Comparison of ENCODE assay signal across 33 cellular contexts in the genomic region with DNA sequence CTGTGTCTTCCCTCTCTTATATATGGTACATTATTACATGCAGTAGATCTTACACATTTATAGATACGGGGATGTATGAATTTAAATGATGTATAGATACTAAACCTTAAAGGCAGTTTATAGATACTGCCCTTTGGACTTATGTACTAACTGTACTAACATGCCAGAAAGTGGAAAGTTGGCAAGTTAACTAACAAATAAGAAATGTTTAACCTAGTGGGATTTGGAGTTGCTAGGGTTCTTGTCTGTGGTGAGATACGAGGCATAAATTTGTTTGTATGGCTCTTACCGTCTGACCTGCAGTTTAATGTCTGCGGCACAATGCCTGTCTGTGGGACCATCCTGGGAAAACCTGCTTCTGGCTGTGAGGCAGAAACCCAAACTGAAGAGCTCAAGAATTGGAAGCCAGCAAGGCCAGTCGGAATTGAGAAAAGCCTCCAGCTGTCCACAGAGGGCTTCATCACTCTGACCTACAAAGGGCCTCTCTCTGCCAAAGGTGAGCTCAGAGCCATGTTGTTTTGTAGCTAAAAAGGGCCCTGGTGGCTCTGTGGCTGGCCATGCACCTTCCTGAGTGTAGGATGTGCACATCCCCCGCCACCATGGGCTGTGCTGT.
"Had no signal": no experiment of that assay in that cellular context is flagged by ENCODE, and none has a peak within 500 bp of the region (broad histone marks: within the 10 kb centered on the region; RNA-seq: fewer than 3 reads in every experiment).

No MANE protein-coding gene starts in this region.

- H3K27me3 ChIP-seq: adrenal gland, brain microvascular endothelial cell, heart left ventricle, uterus had no signal

- H3K9me3 ChIP-seq: adrenal gland, heart left ventricle, thoracic aorta, uterus had no signal

- H3K4me3 ChIP-seq: adrenal gland, heart left ventricle, skin epidermis, thoracic aorta, uterus had no signal

- H3K27ac Mint-ChIP-seq: activated CD8-positive, alpha-beta memory T cell treated with anti-CD3 and anti-CD28 coated beads, Interleukin-2, amount 10 ng/mL, durations not matched to agents 7 days and 5 days; activated CD8-positive, alpha-beta T cell treated with anti-CD3 and anti-CD28 coated beads, Interleukin-2, amount 10 ng/mL, durations not matched to agents 7 days and 5 days; activated naive CD4-positive, alpha-beta T cell treated with anti-CD3 and anti-CD28 coated beads for 36 hours; activated naive CD8-positive, alpha-beta T cell treated with anti-CD3 and anti-CD28 coated beads for 36 hours; activated T-cell treated with anti-CD3 and anti-CD28 coated beads, Interleukin-2, amount 50 U/mL, for 72 hours; dendritic cell treated with granulocyte-macrophage colony-stimulating factor and Interleukin-4, amounts not matched to agents 40 ng/mL and 50 ng/mL, for 4 days; endodermal cell; naive thymus-derived CD4-positive, alpha-beta T cell; stimulated activated naive CD8-positive, alpha-beta T cell treated with anti-CD3 and anti-CD28 coated beads, Interleukin-15, Interleukin-2, amounts not matched to agents 100 ng/mL and 50 ng/mL, for 24 hours; type B pancreatic cell had no signal

- H3K4me1 ChIP-seq: adrenal gland, heart left ventricle, parathyroid adenoma, uterus had no signal

- H3K9me3 Mint-ChIP-seq: activated naive CD4-positive, alpha-beta T cell treated with anti-CD3 and anti-CD28 coated beads for 36 hours; activated naive CD8-positive, alpha-beta T cell treated with anti-CD3 and anti-CD28 coated beads for 36 hours; activated T-cell treated with anti-CD3 and anti-CD28 coated beads, Interleukin-2, amount 50 U/mL, for 72 hours; dendritic cell treated with granulocyte-macrophage colony-stimulating factor and Interleukin-4, amounts not matched to agents 40 ng/mL and 50 ng/mL, for 4 days; endodermal cell; naive thymus-derived CD4-positive, alpha-beta T cell; neural crest cell; stimulated activated effector memory CD8-positive, alpha-beta T cell treated with anti-CD3 and anti-CD28 coated beads, Interleukin-12 subunit alpha, Interleukin-12 subunit beta, amount 100 ng/mL, for 72 hours; stimulated activated naive CD8-positive, alpha-beta T cell treated with anti-CD3 and anti-CD28 coated beads, Interleukin-15, Interleukin-2, amounts not matched to agents 100 ng/mL and 50 ng/mL, for 24 hours; type B pancreatic cell had no signal

- H2AFZ ChIP-seq: parathyroid adenoma had no signal

- H3K4me3 Mint-ChIP-seq: activated CD8-positive, alpha-beta memory T cell treated with anti-CD3 and anti-CD28 coated beads, Interleukin-2, amount 10 ng/mL, durations not matched to agents 7 days and 5 days; activated CD8-positive, alpha-beta T cell treated with anti-CD3 and anti-CD28 coated beads, Interleukin-2, amount 10 ng/mL, durations not matched to agents 7 days and 5 days; activated naive CD4-positive, alpha-beta T cell treated with anti-CD3 and anti-CD28 coated beads for 36 hours; activated naive CD8-positive, alpha-beta T cell treated with anti-CD3 and anti-CD28 coated beads for 36 hours; activated T-cell treated with anti-CD3 and anti-CD28 coated beads, Interleukin-2, amount 50 U/mL, for 72 hours; dendritic cell treated with granulocyte-macrophage colony-stimulating factor and Interleukin-4, amounts not matched to agents 40 ng/mL and 50 ng/mL, for 4 days; endodermal cell; naive thymus-derived CD4-positive, alpha-beta T cell; neural crest cell; stimulated activated effector memory CD8-positive, alpha-beta T cell treated with anti-CD3 and anti-CD28 coated beads, Interleukin-12 subunit alpha, Interleukin-12 subunit beta, amount 100 ng/mL, for 72 hours; stimulated activated naive CD8-positive, alpha-beta T cell treated with anti-CD3 and anti-CD28 coated beads, Interleukin-15, Interleukin-2, amounts not matched to agents 100 ng/mL and 50 ng/mL, for 24 hours; T-helper 17 cell; type B pancreatic cell had no signal

- H3K4me1 Mint-ChIP-seq: endodermal cell, neural crest cell had no signal

- H3K36me3 ChIP-seq: uterus had no signal

- H3K9ac ChIP-seq: parathyroid adenoma had no signal

- H3K27ac ChIP-seq: adrenal gland, brain microvascular endothelial cell, heart left ventricle, parathyroid adenoma, skin epidermis, thoracic aorta, uterus had no signal

- H3K27me3 Mint-ChIP-seq: activated CD8-positive, alpha-beta memory T cell treated with anti-CD3 and anti-CD28 coated beads, Interleukin-2, amount 10 ng/mL, durations not matched to agents 7 days and 5 days; activated naive CD8-positive, alpha-beta T cell treated with anti-CD3 and anti-CD28 coated beads for 36 hours; dendritic cell treated with granulocyte-macrophage colony-stimulating factor and Interleukin-4, amounts not matched to agents 40 ng/mL and 50 ng/mL, for 4 days; naive thymus-derived CD4-positive, alpha-beta T cell; stimulated activated naive CD8-positive, alpha-beta T cell treated with anti-CD3 and anti-CD28 coated beads, Interleukin-15, Interleukin-2, amounts not matched to agents 100 ng/mL and 50 ng/mL, for 24 hours; T-helper 17 cell; type B pancreatic cell had no signal

- H3K79me2 ChIP-seq: parathyroid adenoma had no signal

- DNase-seq: activated CD4-positive, alpha-beta T cell treated with anti-CD3 and anti-CD28 coated beads for 1 hour; activated CD4-positive, alpha-beta T cell treated with anti-CD3 and anti-CD28 coated beads, Interleukin-2, amount 50 U/mL, for 1 hour; activated CD8-positive, alpha-beta memory T cell treated with anti-CD3 and anti-CD28 coated beads, Interleukin-2, amount 10 ng/mL, durations not matched to agents 7 days and 5 days; activated CD8-positive, alpha-beta T cell treated with anti-CD3 and anti-CD28 coated beads, Interleukin-2, amount 10 ng/mL, durations not matched to agents 7 days and 5 days; activated naive CD4-positive, alpha-beta T cell treated with anti-CD3 and anti-CD28 coated beads for 36 hours; activated naive CD8-positive, alpha-beta T cell treated with anti-CD3 and anti-CD28 coated beads for 36 hours; activated T-cell treated with anti-CD3 and anti-CD28 coated beads, Interleukin-2, amount 50 U/mL, for 72 hours; adrenal gland; aorta; brain microvascular endothelial cell; caudate nucleus; endodermal cell; foreskin fibroblast; heart left ventricle; kidney glomerular epithelial cell; left ventricle myocardium superior; mammary epithelial cell; naive thymus-derived CD4-positive, alpha-beta T cell; nucleus accumbens; stimulated activated CD4-positive, alpha-beta T cell treated with anti-CD3 and anti-CD28 coated beads, Interleukin-4, amount 100 ng/mL, for 24 hours; T-helper 17 cell; uterus had no signal

- ATAC-seq: activated CD8-positive, alpha-beta memory T cell treated with anti-CD3 and anti-CD28 coated beads, Interleukin-2, amount 10 ng/mL, durations not matched to agents 7 days and 5 days; activated CD8-positive, alpha-beta T cell treated with anti-CD3 and anti-CD28 coated beads, Interleukin-2, amount 10 ng/mL, durations not matched to agents 7 days and 5 days; activated T-cell treated with anti-CD3 and anti-CD28 coated beads, Interleukin-2, amount 50 U/mL, for 72 hours; esophagus mucosa; heart left ventricle; left ventricle myocardium superior; naive thymus-derived CD4-positive, alpha-beta T cell; sciatic nerve; SK-N-SH treated with all-trans-retinoic acid at 6 μM for 48 hours; stimulated activated effector memory CD8-positive, alpha-beta T cell treated with anti-CD3 and anti-CD28 coated beads, Interleukin-12 subunit alpha, Interleukin-12 subunit beta, amount 100 ng/mL, for 72 hours; T-helper 17 cell had no signal
